In genomic region chr5:59738039-59738438, GRCh38 we compare ENCODE assay signal across 6 cellular contexts.
"Had no signal": no experiment of that assay in that cellular context is flagged by ENCODE, and none has a peak within 500 bp of the region (broad histone marks: within the 10 kb centered on the region; RNA-seq: fewer than 3 reads in every experiment).

No MANE protein-coding gene starts in this region.

- DNase-seq: IMR-90, KBM-7, KG1 had no signal

- ATAC-seq: HepG2, K562 had no signal

- H3K4me3 ChIP-seq: K562 had no signal

- H3K27ac ChIP-seq: HL-60 had no signal
